8 cellular contexts compared by ENCODE assay signal in the genomic region with DNA sequence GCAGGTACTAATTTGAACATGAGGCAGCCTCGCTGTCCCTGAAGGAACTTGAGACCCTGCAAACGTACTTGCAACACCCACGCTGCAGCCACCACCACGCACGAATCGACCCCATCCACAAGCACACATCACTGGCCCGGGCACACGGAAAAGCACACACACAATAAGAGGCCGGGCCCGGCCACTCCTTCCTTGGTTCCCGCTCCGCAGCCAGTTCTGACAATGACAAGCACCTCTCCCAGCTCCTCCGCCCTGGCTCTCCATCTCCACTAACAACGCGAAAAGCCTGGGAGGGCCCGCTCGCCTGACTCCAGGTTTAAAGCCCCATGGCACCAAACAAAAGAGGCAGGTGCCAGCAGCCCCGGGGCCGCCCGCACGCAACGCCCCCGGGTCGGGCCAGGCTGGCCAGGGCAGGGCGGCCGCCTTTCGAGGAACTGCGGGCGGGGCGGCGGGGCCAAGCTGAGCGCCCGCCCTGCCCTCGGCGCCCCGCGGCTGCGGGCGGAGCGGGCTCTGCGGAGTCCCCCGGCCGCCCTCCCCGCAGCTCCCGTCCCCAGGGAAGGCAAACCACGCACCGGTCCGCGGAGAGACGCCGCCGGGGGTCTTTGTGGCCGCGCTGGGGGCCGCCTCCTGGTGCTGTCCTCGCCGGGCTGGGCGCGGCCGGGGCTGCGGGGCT. TPM values are rescaled to one million over a fixed set of nuclear protein-coding genes. Genes with fewer than 3 reads are reported as not detected.
DNase-seq lines count a peak whose midpoint lies in the region; ATAC-seq and TF ChIP-seq lines count a peak whose summit lies in the region.

No MANE protein-coding gene starts in this region.

- peak; percentile 63 for ATAC-seq in omental fat pad (ENCODE audit: low FRiP score)
- no peak for ATAC-seq in GM18519 (IDR thresholded peaks at IDR 0.05; ENCODE audit: low FRiP score, unreplicated experiment)
- ATAC-seq in HG02885 (IDR thresholded peaks at IDR 0.05; ENCODE audit: poor library complexity, unreplicated experiment), result no peak

- DNase-seq in CD14-positive monocyte (ENCODE audit: low spot score), result no peak
- peak; percentile 47 for DNase-seq in NCI-H2227 treated with DMSO at 0.1 percent for 48 hours (lab: John Stamatoyannopoulos, UW)
- DNase-seq in omental fat pad (ENCODE audit: low spot score), result no peak
- no peak for DNase-seq in kidney glomerular epithelial cell (lab: John Stamatoyannopoulos, UW)
- no peak for DNase-seq in activated naive CD4-positive, alpha-beta T cell treated with Interleukin-2 at 50 U/mL for 16 hours

- TF ChIP-seq CTCF in CD14-positive monocyte (IDR thresholded peaks at IDR 0.05), result no peak
- TF ChIP-seq CTCF in omental fat pad (IDR thresholded peaks at IDR 0.05), result no peak

- H3K9me3 ChIP-seq in esophagus (ENCODE audit: control insufficient read depth in 2 of 2, insufficient read depth in 1 of 2, low read depth in 1 of 2, low read length in 1 of 2), result no peaks in the 10 kb centered on the region

- H3K36me3 Mint-ChIP-seq in CD14-positive monocyte, result no peaks in the 10 kb centered on the region

- H3K4me1 ChIP-seq in esophagus (ENCODE audit: control insufficient read depth in 2 of 2, insufficient read depth in 2 of 2, low read length in 1 of 2), result peaks cover 0 to 6% of the 10 kb centered on the region in 2 donors

- intact Hi-C loops in CD14-positive monocyte (cut with micrococcal nuclease), result no loop called here

- no peaks in the 10 kb centered on the region for H3K27me3 ChIP-seq in esophagus (ENCODE audit: control insufficient read depth in 1 of 2, insufficient read depth in 2 of 2, low read length in 2 of 2)

- WGBS in esophagus, 2 donors, result 2 to 3% methylated on average over 53 to 61 of the region's 61 CpGs

- peak overlapping the region in 1 of 2 donors; percentile 8 for H3K27ac ChIP-seq in esophagus (ENCODE audit: low read depth in 2 of 2, low read length in 1 of 2)

- no peaks in the 10 kb centered on the region for H3K4me1 Mint-ChIP-seq in CD14-positive monocyte

- H3K27me3 Mint-ChIP-seq in CD14-positive monocyte (ENCODE audit: low read depth in 3 of 3), result peaks cover 35 to 64% (median 38%) of the 10 kb centered on the region in 3 donors

- peak overlapping the region; percentile 59 to 77 for H3K4me3 Mint-ChIP-seq in CD14-positive monocyte

- H3K36me3 ChIP-seq in esophagus (ENCODE audit: control insufficient read depth in 2 of 2, insufficient read depth in 2 of 2, low read length in 1 of 2), result no peaks in the 10 kb centered on the region

- H3K4me3 ChIP-seq in esophagus (ENCODE audit: low read depth in 1 of 2, low read length in 2 of 2), result peak overlapping the region; percentile 40 to 58

- peaks cover 0 to 8% (median 1%) of the 10 kb centered on the region in 7 donors for H3K9me3 Mint-ChIP-seq in CD14-positive monocyte

- no peak overlapping the region for H3K27ac Mint-ChIP-seq in CD14-positive monocyte

RNA-seq across cellular contexts. Expression of a gene that starts 0.5 kb away (rescaled TPM):
- polyA plus RNA-seq in CD14-positive monocyte, result not detected
- under 1 TPM; 0.47 to 0.75 TPM for polyA plus RNA-seq in esophagus
- 100 to 1,000 TPM in 1 of 4 donors, 10 to 100 TPM in 3; 13.9 to 206 (median 30.5) TPM for total RNA-seq in omental fat pad
